ENCODE assay signal across 1 cellular context in genomic region chr5:81854485-81854884, GRCh38.
TF ChIP-seq lines count a peak whose summit lies in the region.

No MANE protein-coding gene starts in this region.

TF ChIP-seq in K562, 482 proteins besides CTCF, POLR2A, EP300 and RAD21 (continued from another document):
- TF ChIP-seq EP400 (IDR thresholded peaks at IDR 0.05): peak; percentile 36; the same call in 1 of the 2 replicates
